Comparison of ENCODE assay signal across 8 cellular contexts in genomic region chr9:137551656-137552534, GRCh38. TPM values are rescaled to one million over a fixed set of nuclear protein-coding genes. Genes with fewer than 3 reads are reported as not detected.
DNase-seq lines count a peak whose midpoint lies in the region; ATAC-seq and TF ChIP-seq lines count a peak whose summit lies in the region.

Gene MRPL41, plus strand, starts transcription at chr9:137551879. Its CDS starts 203 bp downstream, at chr9:137552082.

- peaks cover 27 to 34% (median 33%) of the 10 kb centered on the region in 3 donors for H3K4me1 ChIP-seq in skeletal muscle tissue (ENCODE audit: control insufficient read depth in 3 of 3, insufficient read depth in 3 of 3, low read length in 3 of 3)

- H3K9ac ChIP-seq in skeletal muscle tissue (ENCODE audit: low read depth in 1 of 3, low read length in 3 of 3), result peak within 1 kb of the TSS; percentile 84 to 93 (median 85)

- intact Hi-C loops in MCF 10A (cut with micrococcal nuclease), result loop anchor here (2.0 to 10.0 kb wide), 2 partner anchors 27 to 63 kb away; partner anchors contain the start of genes DPH7 and EHMT1

- POLR2A ChIA-PET in MCF 10A (lab: Yijun Ruan, JAX), result interaction anchor here (0.7 to 3.8 kb wide), 22 partner anchors 10 to 814 kb away, joined by 3 to 33 read pairs (median 5); partner anchors contain the start of genes ARRDC1, DPH7, EHMT1 and MAN1B1

- H3K36me3 ChIP-seq in skeletal muscle tissue (ENCODE audit: control insufficient read depth in 3 of 3, insufficient read depth in 3 of 3, low read length in 3 of 3), result peaks cover 20 to 30% (median 22%) of the 10 kb centered on the region in 3 donors

- no peaks in the 10 kb centered on the region for H3K27me3 ChIP-seq in skeletal muscle tissue (ENCODE audit: control insufficient read depth in 3 of 3, insufficient read depth in 3 of 3, low read length in 3 of 3)

- H3K4me3 ChIP-seq in iPS-18c (ENCODE audit: insufficient read depth, low read depth, low read length), result peak within 1 kb of the TSS; percentile 90
- H3K4me3 ChIP-seq in skeletal muscle tissue (ENCODE audit: low read length in 3 of 3), result peak within 1 kb of the TSS; percentile 82 to 94 (median 87)

- H3K4me1 Mint-ChIP-seq in MCF 10A (ENCODE audit: insufficient read depth, unreplicated experiment), result peaks cover 5% of the 10 kb centered on the region

- no peaks in the 10 kb centered on the region for H3K9me3 ChIP-seq in iPS-18c (ENCODE audit: control insufficient read depth, insufficient read depth, low read length)
- H3K9me3 ChIP-seq in skeletal muscle tissue (ENCODE audit: control insufficient read depth in 3 of 3, low read length in 3 of 3), result no peaks in the 10 kb centered on the region

- ATAC-seq in HG03025 (IDR thresholded peaks at IDR 0.05; ENCODE audit: low FRiP score, unreplicated experiment), result peak; percentile 72

- no peaks in the 10 kb centered on the region for H3K27me3 Mint-ChIP-seq in MCF 10A (ENCODE audit: insufficient read depth, unreplicated experiment)

- H3K36me3 Mint-ChIP-seq in MCF 10A (ENCODE audit: insufficient read depth, unreplicated experiment), result peaks cover 25% of the 10 kb centered on the region

- CTCF ChIA-PET in MCF 10A (lab: Yijun Ruan, JAX), result interaction anchor here (0.6 to 1.2 kb wide), 6 partner anchors 25 to 1186 kb away, joined by 3 to 6 read pairs (median 3); no protein-coding TSS in a partner anchor

- H3K9me3 Mint-ChIP-seq in MCF 10A (ENCODE audit: unreplicated experiment), result no peaks in the 10 kb centered on the region

- H3K27ac Mint-ChIP-seq in MCF 10A (ENCODE audit: low read depth, unreplicated experiment), result peak within 1 kb of the TSS; percentile 49

- H3K27ac ChIP-seq in VCaP (peak within 1 kb of the TSS; percentile 87), skeletal muscle tissue (ENCODE audit: low read depth, low read length) (peak within 1 kb of the TSS; percentile 86)

- H3K4me3 Mint-ChIP-seq in MCF 10A (ENCODE audit: unreplicated experiment), result peak within 1 kb of the TSS; percentile 78

- TF ChIP-seq CTCF in VCaP (conservative IDR thresholded peaks at IDR 0.05) (no peak), MCF 10A (IDR thresholded peaks at IDR 0.05; ENCODE audit: unreplicated experiment) (no peak)

- peak; percentile 31 to 48 for DNase-seq in NCI-H187 (lab: John Stamatoyannopoulos, UW)
- DNase-seq in NCI-H187 treated with DMSO at 0.1 percent for 48 hours (lab: John Stamatoyannopoulos, UW), result no peak
- DNase-seq in NCI-H2171 treated with DMSO at 0.1 percent for 48 hours (lab: John Stamatoyannopoulos, UW), result peak; percentile 93
- DNase-seq in MCF 10A (ENCODE audit: unreplicated experiment), result peak; percentile 88

- TSS peak; percentile 99 for BruUV-seq in MCF 10A (replicated peaks; lab: Mats Ljungman, UMichigan)

RNA-seq across cellular contexts. Expression of gene MRPL41, which starts in this region (rescaled TPM):
- total RNA-seq in MCF 10A (2022) (37.6 and 43.0 TPM in 2 replicates), skeletal muscle tissue (32.9 TPM)
